12 cellular contexts compared by ENCODE assay signal in genomic region chr17:75371339-75371738, GRCh38. TPM values are rescaled to one million over a fixed set of nuclear protein-coding genes. Genes with fewer than 3 reads are reported as not detected.
DNase-seq lines count a peak whose midpoint lies in the region; ATAC-seq and TF ChIP-seq lines count a peak whose summit lies in the region.
"Had no signal": no experiment of that assay in that cellular context is flagged by ENCODE, and none has a peak within 500 bp of the region (broad histone marks: within the 10 kb centered on the region; RNA-seq: fewer than 3 reads in every experiment).

No MANE protein-coding gene starts in this region.

- DNase-seq in Right ventricle myocardium inferior (ENCODE audit: missing footprints) (no peak), left ventricle myocardium inferior (no peak), SIG-M5 treated with dmso at 0.1 percent for 504 hours (lab: John Stamatoyannopoulos, UW; ENCODE audit: unreplicated experiment) (peak; percentile 79), left colon (no peak), upper lobe of right lung (no peak), cerebellar nuclear complex (lab: John Stamatoyannopoulos, UW) (no peak)
- no peak for DNase-seq in NK-92 treated with Interleukin-12 subunit alpha and Interleukin-12 subunit beta, amount 100 ng/mL, for 24 hours (lab: John Stamatoyannopoulos, UW)
- no peak for DNase-seq in stimulated activated CD4-positive, alpha-beta T cell treated with anti-CD3 and anti-CD28 coated beads, Interleukin-15, amount 100 ng/mL, for 24 hours
- DNase-seq: NCI-H1105, WERI-Rb-1 had no signal

- intact Hi-C loops in Right ventricle myocardium inferior (cut with DNase I), result no loop called here
- intact Hi-C loops in left ventricle myocardium inferior (cut with micrococcal nuclease), result no loop called here
- intact Hi-C loops in left colon (cut with DNase I, micrococcal nuclease), result no loop called here
- intact Hi-C loops in upper lobe of right lung (cut with DNase I), result no loop called here

- H3K27ac ChIP-seq in left ventricle myocardium inferior (replicated peaks) (no peak overlapping the region), upper lobe of right lung (no peak overlapping the region)
- H3K27ac ChIP-seq: hepatocyte, WERI-Rb-1 had no signal

- no peaks in the 10 kb centered on the region for H3K36me3 ChIP-seq in left ventricle myocardium inferior
- H3K36me3 ChIP-seq in upper lobe of right lung, result peaks cover 12% of the 10 kb centered on the region

- peaks cover 68% of the 10 kb centered on the region for H3K4me1 ChIP-seq in left ventricle myocardium inferior
- H3K4me1 ChIP-seq in upper lobe of right lung, result peaks cover 23% of the 10 kb centered on the region

- ATAC-seq in Right ventricle myocardium inferior, result peak; percentile 16
- ATAC-seq in left colon, result peak; percentile 22
- ATAC-seq in upper lobe of right lung, result peak; percentile 92

- TF ChIP-seq CTCF in left ventricle myocardium inferior (IDR thresholded peaks at IDR 0.05; ENCODE audit: borderline replicate concordance) (no peak), upper lobe of right lung (IDR thresholded peaks at IDR 0.05) (no peak)

- H3K27me3 ChIP-seq in left ventricle myocardium inferior (ENCODE audit: low read depth) (no peaks in the 10 kb centered on the region), upper lobe of right lung (no peaks in the 10 kb centered on the region)
- H3K27me3 ChIP-seq: BLaER1 treated with 17β-estradiol and CSF1 and Interleukin-3, amounts not matched to agents 10 nM and 100 nM; hepatocyte had no signal

- H3K4me3 ChIP-seq in left ventricle myocardium inferior (no peak overlapping the region), upper lobe of right lung (no peak overlapping the region)
- H3K4me3 ChIP-seq: BLaER1 treated with 17β-estradiol and CSF1 and Interleukin-3, amounts not matched to agents 10 nM and 100 nM; hepatocyte had no signal

- no peaks in the 10 kb centered on the region for H3K9me3 ChIP-seq in left ventricle myocardium inferior (replicated peaks)
- H3K9me3 ChIP-seq in upper lobe of right lung, result no peaks in the 10 kb centered on the region
- H3K9me3 ChIP-seq: BLaER1 treated with 17β-estradiol and CSF1 and Interleukin-3, amounts not matched to agents 10 nM and 100 nM had no signal

RNA-seq across cellular contexts. Expression of gene GRB2, which starts 34.1 kb away (rescaled TPM):
- 59.0 TPM for total RNA-seq in Right ventricle myocardium inferior
- total RNA-seq in left ventricle myocardium inferior, result 42.2 TPM
- total RNA-seq in left colon, result 100 to 1,000 TPM; 112 to 117 TPM
- total RNA-seq in upper lobe of right lung, result 139 TPM

Comparison
In these comparisons a context has a peak if more than half of its experiments do, and no peak if none do; other contexts are left out.
1. ATAC-seq: peak in every context shown above with its lines; median percentile 92 in upper lobe of right lung; 22 in left colon; 16 in Right ventricle myocardium inferior.